In genomic region chr4:2327579-2327978, GRCh38 we compare ENCODE assay signal across 27 cellular contexts.
"Had no signal": no experiment of that assay in that cellular context is flagged by ENCODE, and none has a peak within 500 bp of the region (broad histone marks: within the 10 kb centered on the region; RNA-seq: fewer than 3 reads in every experiment).

No MANE protein-coding gene starts in this region.

- H3K27me3 ChIP-seq: stomach, suprapubic skin, testis, thyroid gland, tibial artery, tibial nerve, transverse colon, upper lobe of left lung, upper lobe of right lung, uterus, vagina had no signal

- H3K4me1 ChIP-seq: suprapubic skin, testis, thyroid gland, tibial nerve, transverse colon, upper lobe of left lung, upper lobe of right lung, uterus, vagina had no signal

- H3K9me3 ChIP-seq: testis, thyroid gland had no signal

- H3K36me3 ChIP-seq: suprapubic skin, thoracic aorta, thyroid gland, upper lobe of right lung, uterus had no signal

- H3K27ac ChIP-seq: stomach, suprapubic skin, testis, thoracic aorta, thyroid gland, tibial artery, tibial nerve, transverse colon, upper lobe of left lung, upper lobe of right lung, uterus, vagina had no signal

- DNase-seq: stimulated activated CD4-positive, alpha-beta T cell treated with anti-CD3 and anti-CD28 coated beads, Interleukin-2, amount 100 ng/mL, for 48 hours; stimulated activated CD4-positive, alpha-beta T cell treated with anti-CD3 and anti-CD28 coated beads, Interleukin-4, amount 100 ng/mL, for 1 hour; stimulated activated CD4-positive, alpha-beta T cell treated with anti-CD3 and anti-CD28 coated beads, Interleukin-4, amount 100 ng/mL, for 24 hours; stimulated activated CD4-positive, alpha-beta T cell treated with anti-CD3 and anti-CD28 coated beads, Interleukin-4, amount 100 ng/mL, for 4 hours; stimulated activated CD8-positive, alpha-beta memory T cell treated with anti-CD3 and anti-CD28 coated beads, Interleukin-4, amount 100 ng/mL, for 48 hours; stimulated activated naive B cell treated with anti-CD40 and anti-IgM and Interleukin-4, amounts not matched to agents 10 μg/mL and 1 μg/mL and 100 μg/mL, for 72 hours; stimulated activated naive CD4-positive, alpha-beta T cell; stimulated activated naive CD4-positive, alpha-beta T cell treated with Interleukin-2 at 50 U/mL for 16 hours; stimulated activated naive CD8-positive, alpha-beta T cell treated with anti-CD3 and anti-CD28 coated beads, Interleukin-15, amount 100 ng/mL, for 72 hours; stimulated activated naive CD8-positive, alpha-beta T cell treated with anti-CD3 and anti-CD28 coated beads, Interleukin-15, Interleukin-2, amounts not matched to agents 100 U/mL and 50 U/mL, for 24 hours; stomach; substantia nigra; testis; thyroid gland; tibial artery; transverse colon; trophoblast cell; upper lobe of left lung; upper lobe of right lung; uterus had no signal

- H3K4me3 ChIP-seq: stomach, suprapubic skin, testis, thoracic aorta, thyroid gland, tibial artery, tibial nerve, transverse colon, upper lobe of left lung, upper lobe of right lung, uterus, vagina had no signal

- FAIRE-seq: urothelium cell line had no signal

- ATAC-seq: stimulated activated effector memory CD8-positive, alpha-beta T cell treated with anti-CD3 and anti-CD28 coated beads, Interleukin-12 subunit alpha, Interleukin-12 subunit beta, amount 100 ng/mL, for 72 hours; stimulated activated memory B cell treated with anti-CD40 and anti-IgM and Interleukin-4, amounts not matched to agents 10 μg/mL and 1 μg/mL and 100 μg/mL, for 72 hours; stimulated activated naive B cell treated with anti-CD40 and anti-IgM and Interleukin-4, amounts not matched to agents 10 μg/mL and 1 μg/mL and 100 μg/mL, for 72 hours; stimulated activated naive CD8-positive, alpha-beta T cell treated with anti-CD3 and anti-CD28 coated beads, Interleukin-15, amount 100 ng/mL, for 72 hours; stimulated activated naive CD8-positive, alpha-beta T cell treated with anti-CD3 and anti-CD28 coated beads, Interleukin-15, Interleukin-2, amounts not matched to agents 100 U/mL and 50 U/mL, for 24 hours; upper lobe of right lung had no signal
